7 cellular contexts compared by ENCODE assay signal in the genomic region with DNA sequence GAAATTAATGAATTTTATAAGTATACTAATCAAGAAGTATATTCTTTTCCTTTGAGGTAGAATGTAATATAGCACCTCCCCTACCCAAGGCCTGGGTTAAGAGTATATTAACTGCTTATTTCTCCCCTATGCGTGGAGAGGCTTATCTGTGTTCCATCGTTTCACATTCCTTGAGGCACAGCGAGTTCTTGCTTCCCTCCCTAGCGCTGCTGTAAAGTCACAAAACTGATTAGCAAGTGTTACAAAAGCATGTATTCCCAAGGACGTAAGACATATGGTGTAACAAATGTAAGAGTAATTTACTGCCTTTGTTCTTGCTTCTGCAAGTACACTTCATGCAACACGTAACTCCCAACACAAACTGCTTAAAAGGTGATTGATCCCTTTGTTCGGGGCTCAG. TPM values are rescaled to one million over a fixed set of nuclear protein-coding genes. Genes with fewer than 3 reads are reported as not detected.
A peak's percentile ranks its signal among the peaks of the same experiment; 100 is the strongest.
DNase-seq lines count a peak whose midpoint lies in the region; ATAC-seq and TF ChIP-seq lines count a peak whose summit lies in the region.

No MANE protein-coding gene starts in this region.

- TF ChIP-seq CTCF in WERI-Rb-1 (IDR thresholded peaks at IDR 0.05; ENCODE audit: low read depth, low read length) (no peak), fibroblast of villous mesenchyme (IDR thresholded peaks at IDR 0.05; ENCODE audit: insufficient read depth, low read depth, low read length) (no peak)

- H3K27ac ChIP-seq in HUES48 (ENCODE audit: low read depth, low read length) (no peak overlapping the region), WERI-Rb-1 (peak overlapping the region; percentile 97), skeletal muscle tissue (ENCODE audit: low read depth, low read length) (peak overlapping the region; percentile 91)

- peaks cover 10% of the 10 kb centered on the region for H3K36me3 ChIP-seq in HUES48 (ENCODE audit: control insufficient read depth, insufficient read depth, low read length)
- H3K36me3 ChIP-seq in WERI-Rb-1: peaks cover 10% of the 10 kb centered on the region
- no peaks in the 10 kb centered on the region for H3K36me3 ChIP-seq in skeletal muscle tissue (ENCODE audit: control insufficient read depth in 3 of 3, insufficient read depth in 3 of 3, low read length in 3 of 3)

- H3K4me3 ChIP-seq in HUES48 (ENCODE audit: low read depth, low read length): peak overlapping the region; percentile 91
- peak overlapping the region; percentile 96 for H3K4me3 ChIP-seq in WERI-Rb-1 (ENCODE audit: low read depth, low read length)
- H3K4me3 ChIP-seq in fibroblast of villous mesenchyme (ENCODE audit: low read depth, low read length): peak overlapping the region; percentile 68
- peak overlapping the region; percentile 88 to 96 (median 93) for H3K4me3 ChIP-seq in skeletal muscle tissue (ENCODE audit: low read length in 3 of 3)

- H3K9me3 ChIP-seq in HUES48 (ENCODE audit: control insufficient read depth, insufficient read depth, low read length) (no peaks in the 10 kb centered on the region; the same call in 1 of the 2 replicates), WERI-Rb-1 (ENCODE audit: severe bottlenecking) (peaks cover 2% of the 10 kb centered on the region), skeletal muscle tissue (ENCODE audit: control insufficient read depth in 3 of 3, low read length in 3 of 3) (no peaks in the 10 kb centered on the region)

- H3K4me1 ChIP-seq in HUES48 (ENCODE audit: control insufficient read depth, insufficient read depth, low read length) (peaks cover 17% of the 10 kb centered on the region), skeletal muscle tissue (ENCODE audit: control insufficient read depth in 3 of 3, insufficient read depth in 3 of 3, low read length in 3 of 3) (peaks cover 3 to 12% (median 8%) of the 10 kb centered on the region in 3 donors)

- ATAC-seq in HG02938 (IDR thresholded peaks at IDR 0.05; ENCODE audit: unreplicated experiment): no peak

- H3K27me3 ChIP-seq in HUES48 (ENCODE audit: control insufficient read depth, insufficient read depth, low read length) (no peaks in the 10 kb centered on the region), WERI-Rb-1 (ENCODE audit: insufficient read depth, low read depth, severe bottlenecking) (no peaks in the 10 kb centered on the region), skeletal muscle tissue (ENCODE audit: control insufficient read depth in 3 of 3, insufficient read depth in 3 of 3, low read length in 3 of 3) (no peaks in the 10 kb centered on the region)

- no peak overlapping the region for H3K9ac ChIP-seq in HUES48 (ENCODE audit: low read depth, low read length)
- peak overlapping the region in 2 of 3 donors; percentile 83 to 91 for H3K9ac ChIP-seq in skeletal muscle tissue (ENCODE audit: low read depth in 1 of 3, low read length in 3 of 3)

- no peak for DNase-seq in WERI-Rb-1
- peak; percentile 92 for DNase-seq in fibroblast of villous mesenchyme (ENCODE audit: low read depth)
- no peak for DNase-seq in NCI-H510A (lab: John Stamatoyannopoulos, UW)
- DNase-seq in dedifferentiated amniotic fluid mesenchymal stem cell (ENCODE audit: extremely low spot score): no peak

RNA-seq across cellular contexts. Expression of a gene that starts 1.2 kb away (rescaled TPM):
- total RNA-seq in fibroblast of villous mesenchyme: 324 and 431 TPM in 2 replicates
- 68.9 TPM for total RNA-seq in skeletal muscle tissue

RNA-seq across cellular contexts. Expression of a gene that starts 43.5 kb away (rescaled TPM):
- total RNA-seq in fibroblast of villous mesenchyme: under 0.01 TPM in 1 of 2 replicates, not detected in the other
- total RNA-seq in skeletal muscle tissue: 0.52 TPM
